ENCODE assay signal across 8 cellular contexts in the genomic region with DNA sequence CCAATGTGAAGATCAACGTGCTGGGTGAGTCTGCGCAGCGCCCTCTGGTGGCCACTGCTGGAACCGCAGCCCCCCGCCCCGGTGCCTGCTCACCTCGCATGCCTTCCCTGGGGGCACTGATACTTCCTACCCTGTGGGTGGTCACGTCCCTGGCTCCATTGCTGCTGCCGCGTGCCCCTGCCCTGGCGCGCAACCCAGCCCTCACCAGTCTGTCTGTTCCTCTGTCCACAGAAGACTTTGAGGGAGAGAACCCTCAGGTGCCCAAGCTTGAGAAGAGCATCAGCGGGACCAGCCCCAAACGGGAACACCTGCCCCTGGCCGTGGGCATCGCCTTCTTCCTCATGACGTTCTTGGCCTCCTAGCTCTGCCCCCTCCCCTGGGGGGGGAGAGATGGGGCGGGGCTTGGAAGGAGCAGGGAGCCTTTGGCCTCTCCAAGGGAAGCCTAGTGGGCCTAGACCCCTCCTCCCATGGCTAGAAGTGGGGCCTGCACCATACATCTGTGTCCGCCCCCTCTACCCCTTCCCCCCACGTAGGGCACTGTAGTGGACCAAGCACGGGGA. TPM values are rescaled to one million over a fixed set of nuclear protein-coding genes. Genes with fewer than 3 reads are reported as not detected.
DNase-seq lines count a peak whose midpoint lies in the region; ATAC-seq, FAIRE-seq and TF ChIP-seq lines count a peak whose summit lies in the region.

No MANE protein-coding gene starts in this region.

- peaks cover 29% of the 10 kb centered on the region for H3K4me1 Mint-ChIP-seq in activated naive CD8-positive, alpha-beta T cell treated with anti-CD3 and anti-CD28 coated beads, Interleukin-2, amount 10 ng/mL, durations not matched to agents 7 days and 5 days

- H3K9me3 ChIP-seq in right atrium auricular region, result no peaks in the 10 kb centered on the region
- no peaks in the 10 kb centered on the region for H3K9me3 ChIP-seq in small intestine (ENCODE audit: control insufficient read depth, low read depth)

- H3K36me3 Mint-ChIP-seq in activated naive CD8-positive, alpha-beta T cell treated with anti-CD3 and anti-CD28 coated beads, Interleukin-2, amount 10 ng/mL, durations not matched to agents 7 days and 5 days, result no peaks in the 10 kb centered on the region

- FAIRE-seq in small intestine (lab: Jason Lieb, UNC), result no peak

- DNase-seq in DMS53 treated with DMSO at 0.1 percent for 48 hours (lab: John Stamatoyannopoulos, UW; ENCODE audit: unreplicated experiment) (peak; percentile 27), T follicular helper cell (ENCODE audit: low read depth) (peak; percentile 74), right atrium auricular region (ENCODE audit: low spot score) (peak; percentile 74), small intestine (peak; percentile 49)
- DNase-seq in activated naive CD8-positive, alpha-beta T cell treated with anti-CD3 and anti-CD28 coated beads, Interleukin-2, amount 10 ng/mL, durations not matched to agents 7 days and 5 days, result peak; percentile 91

- H3K36me3 ChIP-seq in right atrium auricular region (no peaks in the 10 kb centered on the region), small intestine (ENCODE audit: control insufficient read depth in 2 of 2, insufficient read depth in 2 of 2, low read length in 2 of 2) (no peaks in the 10 kb centered on the region)

- ATAC-seq in activated naive CD8-positive, alpha-beta T cell treated with anti-CD3 and anti-CD28 coated beads, Interleukin-2, amount 10 ng/mL, durations not matched to agents 7 days and 5 days (ENCODE audit: low read depth), result no peak
- ATAC-seq in HG02840 (IDR thresholded peaks at IDR 0.05; ENCODE audit: low FRiP score, unreplicated experiment) (no peak), GM18870 (IDR thresholded peaks at IDR 0.05; ENCODE audit: unreplicated experiment) (no peak)

- H3K4me1 ChIP-seq in right atrium auricular region (peaks cover 0 to 49% of the 10 kb centered on the region in 2 donors), small intestine (ENCODE audit: control insufficient read depth in 2 of 2, insufficient read depth in 1 of 2, low read depth in 1 of 2, low read length in 1 of 2) (peaks cover 2 to 6% of the 10 kb centered on the region in 2 donors)

- no peak for TF ChIP-seq EP300 in Ishikawa (IDR thresholded peaks at IDR 0.05; ENCODE audit: borderline replicate concordance)

- WGBS in small intestine, 3 donors, result 14 to 21% (median 20%) methylated on average over 19 to 21 of the region's 21 CpGs

- H3K27ac Mint-ChIP-seq in activated naive CD8-positive, alpha-beta T cell treated with anti-CD3 and anti-CD28 coated beads, Interleukin-2, amount 10 ng/mL, durations not matched to agents 7 days and 5 days, result peak overlapping the region; percentile 76

- TF ChIP-seq CTCF in right atrium auricular region (IDR thresholded peaks at IDR 0.05), result peak; percentile 100

- H3K27me3 ChIP-seq in right atrium auricular region, result peaks cover 17 to 27% of the 10 kb centered on the region in 2 donors
- H3K27me3 ChIP-seq in small intestine (ENCODE audit: control insufficient read depth in 2 of 2, insufficient read depth in 2 of 2, low read length in 2 of 2), result peaks cover 0 to 12% of the 10 kb centered on the region in 2 donors

- H3K9me3 Mint-ChIP-seq in activated naive CD8-positive, alpha-beta T cell treated with anti-CD3 and anti-CD28 coated beads, Interleukin-2, amount 10 ng/mL, durations not matched to agents 7 days and 5 days, result no peaks in the 10 kb centered on the region

- H3K27ac ChIP-seq in right atrium auricular region (peak overlapping the region; percentile 91 to 94), small intestine (ENCODE audit: low read depth in 1 of 2, low read length in 1 of 2) (no peak overlapping the region)

- POLR2A ChIA-PET in activated naive CD8-positive, alpha-beta T cell treated with anti-CD3 and anti-CD28 coated beads, Interleukin-2, amount 10 ng/mL, durations not matched to agents 7 days and 5 days (lab: Charles Lee), result interaction anchor here (1.8 to 3.5 kb wide), 3 partner anchors 23 to 86 kb away, joined by 7 to 26 read pairs (median 21); partner anchors contain the start of genes ADAM15, EFNA4 and KRTCAP2

- no peak; the same call in 1 of the 2 replicates for TF ChIP-seq RAD21 in Ishikawa (IDR thresholded peaks at IDR 0.05; ENCODE audit: low read depth)

- peak overlapping the region; percentile 97 for H3K4me3 Mint-ChIP-seq in activated naive CD8-positive, alpha-beta T cell treated with anti-CD3 and anti-CD28 coated beads, Interleukin-2, amount 10 ng/mL, durations not matched to agents 7 days and 5 days

- peak overlapping the region in 1 of 2 donors; percentile 73 for H3K4me3 ChIP-seq in right atrium auricular region
- H3K4me3 ChIP-seq in small intestine (ENCODE audit: low read depth in 1 of 2, low read length in 2 of 2), result no peak overlapping the region

- peaks cover 26% of the 10 kb centered on the region for H3K27me3 Mint-ChIP-seq in activated naive CD8-positive, alpha-beta T cell treated with anti-CD3 and anti-CD28 coated beads, Interleukin-2, amount 10 ng/mL, durations not matched to agents 7 days and 5 days

TF ChIP-seq in Ishikawa, 13 proteins besides CTCF, POLR2A, EP300 and RAD21:
- TF ChIP-seq CREB1 (IDR thresholded peaks at IDR 0.05; ENCODE audit: low read depth) (no peak), NFIC (IDR thresholded peaks at IDR 0.05) (no peak), TCF12 (IDR thresholded peaks at IDR 0.05; ENCODE audit: low read depth) (no peak), TAF1 (IDR thresholded peaks at IDR 0.05; ENCODE audit: low read depth) (no peak), ZBTB7A (IDR thresholded peaks at IDR 0.05; ENCODE audit: low read depth) (peak; percentile 1; the same call in 1 of the 2 replicates), YY1 (IDR thresholded peaks at IDR 0.05; ENCODE audit: low read depth) (no peak)
- TF ChIP-seq, protein P1, sequence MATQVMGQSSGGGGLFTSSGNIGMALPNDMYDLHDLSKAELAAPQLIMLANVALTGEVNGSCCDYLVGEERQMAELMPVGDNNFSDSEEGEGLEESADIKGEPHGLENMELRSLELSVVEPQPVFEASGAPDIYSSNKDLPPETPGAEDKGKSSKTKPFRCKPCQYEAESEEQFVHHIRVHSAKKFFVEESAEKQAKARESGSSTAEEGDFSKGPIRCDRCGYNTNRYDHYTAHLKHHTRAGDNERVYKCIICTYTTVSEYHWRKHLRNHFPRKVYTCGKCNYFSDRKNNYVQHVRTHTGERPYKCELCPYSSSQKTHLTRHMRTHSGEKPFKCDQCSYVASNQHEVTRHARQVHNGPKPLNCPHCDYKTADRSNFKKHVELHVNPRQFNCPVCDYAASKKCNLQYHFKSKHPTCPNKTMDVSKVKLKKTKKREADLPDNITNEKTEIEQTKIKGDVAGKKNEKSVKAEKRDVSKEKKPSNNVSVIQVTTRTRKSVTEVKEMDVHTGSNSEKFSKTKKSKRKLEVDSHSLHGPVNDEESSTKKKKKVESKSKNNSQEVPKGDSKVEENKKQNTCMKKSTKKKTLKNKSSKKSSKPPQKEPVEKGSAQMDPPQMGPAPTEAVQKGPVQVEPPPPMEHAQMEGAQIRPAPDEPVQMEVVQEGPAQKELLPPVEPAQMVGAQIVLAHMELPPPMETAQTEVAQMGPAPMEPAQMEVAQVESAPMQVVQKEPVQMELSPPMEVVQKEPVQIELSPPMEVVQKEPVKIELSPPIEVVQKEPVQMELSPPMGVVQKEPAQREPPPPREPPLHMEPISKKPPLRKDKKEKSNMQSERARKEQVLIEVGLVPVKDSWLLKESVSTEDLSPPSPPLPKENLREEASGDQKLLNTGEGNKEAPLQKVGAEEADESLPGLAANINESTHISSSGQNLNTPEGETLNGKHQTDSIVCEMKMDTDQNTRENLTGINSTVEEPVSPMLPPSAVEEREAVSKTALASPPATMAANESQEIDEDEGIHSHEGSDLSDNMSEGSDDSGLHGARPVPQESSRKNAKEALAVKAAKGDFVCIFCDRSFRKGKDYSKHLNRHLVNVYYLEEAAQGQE (IDR thresholded peaks at IDR 0.05; ENCODE audit: low read depth), result no peak

RNA-seq across cellular contexts. Expression of gene EFNA3, which starts 7.6 kb away (rescaled TPM):
- 1 to 10 TPM; 3.6 to 4.2 TPM for total RNA-seq in activated naive CD8-positive, alpha-beta T cell treated with anti-CD3 and anti-CD28 coated beads, Interleukin-2, amount 10 ng/mL, durations not matched to agents 7 days and 5 days
- total RNA-seq in right atrium auricular region, result 1 to 10 TPM in 1 of 2 donors, not detected in 1; 3.2 TPM
- polyA plus RNA-seq in small intestine, result 1 to 10 TPM; 2.0 to 7.0 (median 4.5) TPM

RNA-seq across cellular contexts. Expression of gene EFNA4, which starts 22.7 kb away (rescaled TPM):
- total RNA-seq in activated naive CD8-positive, alpha-beta T cell treated with anti-CD3 and anti-CD28 coated beads, Interleukin-2, amount 10 ng/mL, durations not matched to agents 7 days and 5 days, result 1 to 10 TPM; 7.9 to 8.1 TPM
- 1 to 10 TPM; 2.2 to 3.5 TPM for total RNA-seq in right atrium auricular region
- polyA plus RNA-seq in small intestine, result 10 to 100 TPM; 16.8 to 17.5 (median 17.2) TPM

RNA-seq across cellular contexts. Expression of gene ADAM15, which starts 35.1 kb away (rescaled TPM):
- 10 to 100 TPM; 37.0 to 37.3 TPM for total RNA-seq in activated naive CD8-positive, alpha-beta T cell treated with anti-CD3 and anti-CD28 coated beads, Interleukin-2, amount 10 ng/mL, durations not matched to agents 7 days and 5 days
- 10 to 100 TPM; 64.6 to 96.7 TPM for total RNA-seq in right atrium auricular region
- polyA plus RNA-seq in small intestine, result 100 to 1,000 TPM; 143 to 206 (median 152) TPM

RNA-seq across cellular contexts. Expression of gene EFNA1, which starts 41.4 kb away (rescaled TPM):
- total RNA-seq in activated naive CD8-positive, alpha-beta T cell treated with anti-CD3 and anti-CD28 coated beads, Interleukin-2, amount 10 ng/mL, durations not matched to agents 7 days and 5 days, result under 1 TPM; 0.25 to 0.48 TPM
- total RNA-seq in right atrium auricular region, result 10 to 100 TPM; 24.8 to 41.4 TPM
- polyA plus RNA-seq in small intestine, result 100 to 1,000 TPM in 2 of 3 donors, 10 to 100 TPM in 1; 50.6 to 166 (median 154) TPM

RNA-seq across cellular contexts. Expression of gene SLC50A1, which starts 49.4 kb away (rescaled TPM):
- total RNA-seq in activated naive CD8-positive, alpha-beta T cell treated with anti-CD3 and anti-CD28 coated beads, Interleukin-2, amount 10 ng/mL, durations not matched to agents 7 days and 5 days, result 10 to 100 TPM; 40.7 to 45.0 TPM
- total RNA-seq in right atrium auricular region, result 1 to 10 TPM; 3.7 to 10.0 TPM
- 10 to 100 TPM; 44.6 to 99.5 (median 55.9) TPM for polyA plus RNA-seq in small intestine

Comparison
In these comparisons a context has a peak if more than half of its experiments do, and no peak if none do; other contexts are left out.
1. DNase-seq: peak in every context shown above with its lines; median percentile 91 in activated naive CD8-positive, alpha-beta T cell treated with anti-CD3 and anti-CD28 coated beads, Interleukin-2, amount 10 ng/mL, durations not matched to agents 7 days and 5 days; 74 in T follicular helper cell; 74 in right atrium auricular region; 49 in small intestine; 27 in DMS53 treated with DMSO at 0.1 percent for 48 hours.
2. H3K27ac ChIP-seq: peak in right atrium auricular region (2 of 2); none in small intestine (0 of 2).